ENCODE assay signal across 8 cellular contexts in the genomic region with DNA sequence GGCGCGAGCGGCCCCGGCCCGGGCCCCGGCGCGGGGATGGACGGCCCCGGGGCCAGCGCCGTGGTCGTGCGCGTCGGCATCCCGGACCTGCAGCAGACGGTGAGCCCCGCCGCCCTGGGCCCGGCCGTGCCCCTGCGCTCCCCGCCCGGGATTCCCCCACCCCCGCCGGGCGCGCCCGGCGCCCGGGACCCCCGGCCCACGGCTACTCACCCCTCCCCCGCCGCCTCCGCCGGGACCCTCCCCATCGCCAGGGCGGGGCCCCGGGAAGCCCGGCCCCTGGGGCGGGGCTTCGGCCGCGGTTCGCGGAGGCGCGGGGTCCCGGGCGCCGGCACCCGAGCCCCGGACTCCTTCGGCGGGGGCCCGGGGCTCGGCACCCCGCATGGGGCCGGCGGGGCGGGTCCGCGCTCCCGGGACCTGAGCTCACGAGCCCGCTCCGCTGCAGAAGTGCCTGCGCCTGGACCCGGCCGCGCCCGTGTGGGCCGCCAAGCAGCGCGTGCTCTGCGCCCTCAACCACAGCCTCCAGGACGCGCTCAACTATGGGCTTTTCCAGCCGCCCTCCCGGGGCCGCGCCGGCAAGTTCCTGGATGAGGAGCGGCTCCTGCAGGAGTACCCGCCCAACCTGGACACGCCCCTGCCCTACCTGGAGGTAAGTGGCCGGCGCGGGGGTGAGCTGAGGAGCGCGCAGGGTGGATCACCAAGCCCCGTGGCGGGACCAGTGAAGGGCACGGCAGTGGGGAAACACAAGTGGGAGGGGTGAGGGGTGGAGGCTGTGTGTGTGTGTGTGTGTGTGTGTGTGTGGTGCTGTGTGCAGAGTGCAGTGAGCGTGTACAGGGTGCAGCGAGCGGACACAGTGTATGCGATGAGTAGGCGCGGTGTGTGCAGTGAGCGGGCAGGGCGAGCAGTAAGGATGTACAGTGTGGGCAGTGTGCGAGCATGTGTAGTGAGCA. TPM values are rescaled to one million over a fixed set of nuclear protein-coding genes. Genes with fewer than 3 reads are reported as not detected.
DNase-seq lines count a peak whose midpoint lies in the region; ATAC-seq and TF ChIP-seq lines count a peak whose summit lies in the region.

No MANE protein-coding gene starts in this region.

- no peak overlapping the region for H3K27ac ChIP-seq in CD8-positive, alpha-beta memory T cell (ENCODE audit: low read depth, low read length)
- no peak overlapping the region for H3K27ac ChIP-seq in right atrium auricular region

- POLR2A ChIA-PET in CD8-positive, alpha-beta memory T cell (lab: Charles Lee), result no interaction called here

- H3K9me3 Mint-ChIP-seq in CD8-positive, alpha-beta memory T cell, result no peaks in the 10 kb centered on the region
- no peaks in the 10 kb centered on the region for H3K9me3 Mint-ChIP-seq in IgD-negative memory B cell

- no peaks in the 10 kb centered on the region for H3K9me3 ChIP-seq in CD8-positive, alpha-beta memory T cell (ENCODE audit: low read length)
- H3K9me3 ChIP-seq in right atrium auricular region, result no peaks in the 10 kb centered on the region

- H3K36me3 ChIP-seq in CD8-positive, alpha-beta memory T cell (ENCODE audit: insufficient read depth, low read length), result no peaks in the 10 kb centered on the region
- no peaks in the 10 kb centered on the region for H3K36me3 ChIP-seq in right atrium auricular region

- H3K27me3 Mint-ChIP-seq in CD8-positive, alpha-beta memory T cell, result peaks cover 25 to 45% of the 10 kb centered on the region in 2 donors
- peaks cover 36% of the 10 kb centered on the region for H3K27me3 Mint-ChIP-seq in IgD-negative memory B cell

- peaks cover 23% of the 10 kb centered on the region for H3K27me3 ChIP-seq in CD8-positive, alpha-beta memory T cell (ENCODE audit: insufficient read depth, low read length, poor library complexity, severe bottlenecking)
- peaks cover 7 to 8% of the 10 kb centered on the region in 2 donors for H3K27me3 ChIP-seq in right atrium auricular region

- H3K4me3 ChIP-seq in CD8-positive, alpha-beta memory T cell (ENCODE audit: low read length), result no peak overlapping the region
- peak overlapping the region; percentile 43 to 56 for H3K4me3 ChIP-seq in right atrium auricular region
- H3K4me3 ChIP-seq in retinal pigment epithelial cell (ENCODE audit: low read length), result peak overlapping the region; percentile 17

- no peaks in the 10 kb centered on the region for H3K36me3 Mint-ChIP-seq in CD8-positive, alpha-beta memory T cell
- no peaks in the 10 kb centered on the region for H3K36me3 Mint-ChIP-seq in IgD-negative memory B cell

- DNase-seq in CD8-positive, alpha-beta memory T cell, result peak in 1 of 5 donors; percentile 18
- peak; percentile 33 to 35 for DNase-seq in activated T-cell treated with anti-CD3 and anti-CD28 coated beads, Interleukin-2, amount 50 U/mL, for 48 hours
- DNase-seq in right atrium auricular region (ENCODE audit: low spot score) (peak; percentile 52), retinal pigment epithelial cell (ENCODE audit: low read depth) (no peak), NCI-H82 treated with DMSO at 0.1 percent for 48 hours (lab: John Stamatoyannopoulos, UW; ENCODE audit: unreplicated experiment) (no peak)

- no peak overlapping the region for H3K27ac Mint-ChIP-seq in CD8-positive, alpha-beta memory T cell
- no peak overlapping the region for H3K27ac Mint-ChIP-seq in IgD-negative memory B cell

- peaks cover 9 to 25% (median 12%) of the 10 kb centered on the region in 3 donors for H3K4me1 Mint-ChIP-seq in CD8-positive, alpha-beta memory T cell
- H3K4me1 Mint-ChIP-seq in IgD-negative memory B cell, result peaks cover 2 to 6% (median 3%) of the 10 kb centered on the region in 3 donors

- CTCF ChIA-PET in CD8-positive, alpha-beta memory T cell (lab: Charles Lee), result no interaction called here

- ATAC-seq in GM21576 (IDR thresholded peaks at IDR 0.05; ENCODE audit: unreplicated experiment) (no peak), GM21360 (IDR thresholded peaks at IDR 0.05; ENCODE audit: unreplicated experiment) (no peak)

- H3K4me1 ChIP-seq in CD8-positive, alpha-beta memory T cell (ENCODE audit: insufficient read depth, low read length), result peaks cover 11% of the 10 kb centered on the region
- peaks cover 0 to 40% of the 10 kb centered on the region in 2 donors for H3K4me1 ChIP-seq in right atrium auricular region

- TF ChIP-seq CTCF in right atrium auricular region (IDR thresholded peaks at IDR 0.05) (no peak), retinal pigment epithelial cell (conservative IDR thresholded peaks at IDR 0.05; ENCODE audit: low read depth, low read length) (no peak)

- H3K4me3 Mint-ChIP-seq in CD8-positive, alpha-beta memory T cell, result peak overlapping the region; percentile 48 to 72 (median 67)
- H3K4me3 Mint-ChIP-seq in IgD-negative memory B cell, result peak overlapping the region in 3 of 4 donors; percentile 60 to 85 (median 65)

RNA-seq across cellular contexts. Expression of a gene that starts 2.3 kb away (rescaled TPM):
- under 1 TPM; 0.07 TPM for total RNA-seq in CD8-positive, alpha-beta memory T cell
- not detected for polyA plus RNA-seq in CD8-positive, alpha-beta memory T cell
- polyA plus RNA-seq in IgD-negative memory B cell, result not detected
- 10 to 100 TPM in 1 of 2 donors, 1 to 10 TPM in 1; 8.2 to 12.3 TPM for total RNA-seq in right atrium auricular region

RNA-seq across cellular contexts. Expression of a gene that starts 46.9 kb away (rescaled TPM):
- 10 to 100 TPM; 23.6 to 25.3 TPM for total RNA-seq in CD8-positive, alpha-beta memory T cell
- 10.6 TPM for polyA plus RNA-seq in CD8-positive, alpha-beta memory T cell
- 11.5 TPM for polyA plus RNA-seq in IgD-negative memory B cell
- total RNA-seq in right atrium auricular region, result 10 to 100 TPM; 30.7 to 38.9 TPM

Comparison
In these comparisons a context has a peak if more than half of its experiments do, and no peak if none do; other contexts are left out.
1. DNase-seq: peak in activated T-cell treated with anti-CD3 and anti-CD28 coated beads, Interleukin-2, amount 50 U/mL, for 48 hours (2 of 2) and right atrium auricular region (single experiment); none in retinal pigment epithelial cell (single experiment) and NCI-H82 treated with DMSO at 0.1 percent for 48 hours (single experiment).
2. RNA of a gene that starts 2.3 kb away (total RNA-seq): 8.2 to 12.3 TPM in right atrium auricular region; 0.07 TPM in CD8-positive, alpha-beta memory T cell; every median in the first group is over 4 times any median in the second.